In the genomic region with DNA sequence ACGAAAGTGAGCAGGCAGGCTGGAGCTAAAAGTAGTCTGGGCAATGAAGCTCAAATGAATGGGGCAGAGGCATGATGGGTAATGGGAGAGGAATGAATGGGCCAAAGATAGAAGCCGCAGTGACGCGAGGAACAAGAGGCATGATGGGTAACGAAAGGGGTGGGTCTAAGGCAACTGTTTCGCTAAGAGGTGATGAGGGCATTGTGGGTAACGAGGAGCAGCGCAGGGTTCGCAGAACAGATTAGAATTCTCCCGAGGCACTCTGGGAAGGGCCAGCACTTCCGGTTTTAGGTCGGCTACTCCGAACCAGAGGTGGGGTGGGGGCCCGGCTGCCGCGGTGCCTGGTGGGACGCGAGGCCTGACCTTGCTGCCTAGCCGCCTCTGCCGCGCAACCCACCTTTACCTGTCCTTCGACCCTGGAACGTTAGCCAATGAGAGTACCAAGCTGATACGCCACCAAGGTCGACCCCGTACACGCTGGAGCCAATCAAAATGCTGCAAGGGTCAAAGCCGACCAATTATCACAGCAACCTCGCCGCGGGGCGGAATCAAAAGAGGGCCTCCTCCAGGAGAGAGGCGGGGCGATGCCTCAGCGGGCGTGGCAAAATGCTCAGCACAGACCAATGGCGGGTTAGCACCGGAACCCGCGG, we compare ENCODE assay signal across 1 cellular context.
TF ChIP-seq lines count a peak whose summit lies in the region.

No MANE protein-coding gene starts in this region.

TF ChIP-seq in HEK293, 187 proteins besides CTCF, POLR2A, EP300 and RAD21 (continued from another document):
- TF ChIP-seq, protein P1, sequence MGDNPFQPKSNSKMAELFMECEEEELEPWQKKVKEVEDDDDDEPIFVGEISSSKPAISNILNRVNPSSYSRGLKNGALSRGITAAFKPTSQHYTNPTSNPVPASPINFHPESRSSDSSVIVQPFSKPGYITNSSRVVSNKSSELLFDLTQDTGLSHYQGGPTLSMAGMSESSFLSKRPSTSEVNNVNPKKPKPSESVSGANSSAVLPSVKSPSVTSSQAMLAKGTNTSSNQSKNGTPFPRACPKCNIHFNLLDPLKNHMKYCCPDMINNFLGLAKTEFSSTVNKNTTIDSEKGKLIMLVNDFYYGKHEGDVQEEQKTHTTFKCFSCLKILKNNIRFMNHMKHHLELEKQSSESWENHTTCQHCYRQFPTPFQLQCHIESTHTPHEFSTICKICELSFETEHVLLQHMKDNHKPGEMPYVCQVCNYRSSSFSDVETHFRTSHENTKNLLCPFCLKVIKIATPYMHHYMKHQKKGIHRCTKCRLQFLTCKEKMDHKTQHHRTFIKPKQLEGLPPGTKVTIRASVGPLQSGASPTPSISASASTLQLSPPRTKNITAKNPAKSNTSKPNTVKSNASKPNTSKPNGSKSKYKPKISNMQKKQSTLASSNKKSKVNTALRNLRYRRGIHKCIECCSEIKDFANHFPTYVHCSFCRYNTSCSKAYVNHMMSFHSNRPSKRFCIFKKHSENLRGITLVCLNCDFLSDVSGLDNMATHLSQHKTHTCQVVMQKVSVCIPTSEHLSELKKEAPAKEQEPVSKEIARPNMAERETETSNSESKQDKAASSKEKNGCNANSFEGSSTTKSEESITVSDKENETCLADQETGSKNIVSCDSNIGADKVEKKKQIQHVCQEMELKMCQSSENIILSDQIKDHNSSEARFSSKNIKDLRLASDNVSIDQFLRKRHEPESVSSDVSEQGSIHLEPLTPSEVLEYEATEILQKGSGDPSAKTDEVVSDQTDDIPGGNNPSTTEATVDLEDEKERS (tag by site-specific recombination; IDR thresholded peaks at IDR 0.05) = no peak
- TF ChIP-seq, protein P2, sequence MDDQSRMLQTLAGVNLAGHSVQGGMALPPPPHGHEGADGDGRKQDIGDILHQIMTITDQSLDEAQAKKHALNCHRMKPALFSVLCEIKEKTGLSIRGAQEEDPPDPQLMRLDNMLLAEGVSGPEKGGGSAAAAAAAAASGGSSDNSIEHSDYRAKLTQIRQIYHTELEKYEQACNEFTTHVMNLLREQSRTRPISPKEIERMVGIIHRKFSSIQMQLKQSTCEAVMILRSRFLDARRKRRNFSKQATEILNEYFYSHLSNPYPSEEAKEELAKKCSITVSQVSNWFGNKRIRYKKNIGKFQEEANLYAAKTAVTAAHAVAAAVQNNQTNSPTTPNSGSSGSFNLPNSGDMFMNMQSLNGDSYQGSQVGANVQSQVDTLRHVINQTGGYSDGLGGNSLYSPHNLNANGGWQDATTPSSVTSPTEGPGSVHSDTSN (CRISPR knock-in tag; IDR thresholded peaks at IDR 0.05) = no peak
- TF ChIP-seq, protein P3, sequence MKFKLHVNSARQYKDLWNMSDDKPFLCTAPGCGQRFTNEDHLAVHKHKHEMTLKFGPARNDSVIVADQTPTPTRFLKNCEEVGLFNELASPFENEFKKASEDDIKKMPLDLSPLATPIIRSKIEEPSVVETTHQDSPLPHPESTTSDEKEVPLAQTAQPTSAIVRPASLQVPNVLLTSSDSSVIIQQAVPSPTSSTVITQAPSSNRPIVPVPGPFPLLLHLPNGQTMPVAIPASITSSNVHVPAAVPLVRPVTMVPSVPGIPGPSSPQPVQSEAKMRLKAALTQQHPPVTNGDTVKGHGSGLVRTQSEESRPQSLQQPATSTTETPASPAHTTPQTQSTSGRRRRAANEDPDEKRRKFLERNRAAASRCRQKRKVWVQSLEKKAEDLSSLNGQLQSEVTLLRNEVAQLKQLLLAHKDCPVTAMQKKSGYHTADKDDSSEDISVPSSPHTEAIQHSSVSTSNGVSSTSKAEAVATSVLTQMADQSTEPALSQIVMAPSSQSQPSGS (tag by site-specific recombination; IDR thresholded peaks at IDR 0.05; ENCODE audit: low read depth) = peak; percentile 78
- TF ChIP-seq ZBTB7A (tag by site-specific recombination; IDR thresholded peaks at IDR 0.05; ENCODE audit: low read depth) (no peak), ZNF707 (tag by site-specific recombination; IDR thresholded peaks at IDR 0.05) (no peak), ZNF394 (tag by site-specific recombination; IDR thresholded peaks at IDR 0.05; ENCODE audit: borderline replicate concordance) (peak; percentile 91), ZNF416 (tag by site-specific recombination; IDR thresholded peaks at IDR 0.05) (no peak), ZNF112 (tag by site-specific recombination; IDR thresholded peaks at IDR 0.05) (no peak), ZNF211 (tag by site-specific recombination; IDR thresholded peaks at IDR 0.05; ENCODE audit: low read depth) (no peak), ZNF768 (tag by site-specific recombination; IDR thresholded peaks at IDR 0.05) (no peak), MZF1 (tag by site-specific recombination; IDR thresholded peaks at IDR 0.05; ENCODE audit: borderline replicate concordance) (no peak)
- TF ChIP-seq, protein P4, sequence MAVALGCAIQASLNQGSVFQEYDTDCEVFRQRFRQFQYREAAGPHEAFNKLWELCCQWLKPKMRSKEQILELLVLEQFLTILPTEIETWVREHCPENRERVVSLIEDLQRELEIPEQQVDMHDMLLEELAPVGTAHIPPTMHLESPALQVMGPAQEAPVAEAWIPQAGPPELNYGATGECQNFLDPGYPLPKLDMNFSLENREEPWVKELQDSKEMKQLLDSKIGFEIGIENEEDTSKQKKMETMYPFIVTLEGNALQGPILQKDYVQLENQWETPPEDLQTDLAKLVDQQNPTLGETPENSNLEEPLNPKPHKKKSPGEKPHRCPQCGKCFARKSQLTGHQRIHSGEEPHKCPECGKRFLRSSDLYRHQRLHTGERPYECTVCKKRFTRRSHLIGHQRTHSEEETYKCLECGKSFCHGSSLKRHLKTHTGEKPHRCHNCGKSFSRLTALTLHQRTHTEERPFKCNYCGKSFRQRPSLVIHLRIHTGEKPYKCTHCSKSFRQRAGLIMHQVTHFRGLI (tag by site-specific recombination; IDR thresholded peaks at IDR 0.05) = no peak
- TF ChIP-seq, protein P5, sequence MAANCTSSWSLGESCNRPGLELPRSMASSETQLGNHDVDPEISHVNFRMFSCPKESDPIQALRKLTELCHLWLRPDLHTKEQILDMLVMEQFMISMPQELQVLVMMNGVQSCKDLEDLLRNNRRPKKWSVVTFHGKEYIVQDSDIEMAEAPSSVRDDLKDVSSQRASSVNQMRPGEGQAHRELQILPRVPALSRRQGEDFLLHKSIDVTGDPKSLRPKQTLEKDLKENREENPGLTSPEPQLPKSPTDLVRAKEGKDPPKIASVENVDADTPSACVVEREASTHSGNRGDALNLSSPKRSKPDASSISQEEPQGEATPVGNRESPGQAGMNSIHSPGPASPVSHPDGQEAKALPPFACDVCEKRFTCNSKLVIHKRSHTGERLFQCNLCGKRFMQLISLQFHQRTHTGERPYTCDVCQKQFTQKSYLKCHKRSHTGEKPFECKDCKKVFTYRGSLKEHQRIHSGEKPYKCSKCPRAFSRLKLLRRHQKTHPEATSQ (tag by site-specific recombination; IDR thresholded peaks at IDR 0.05) = no peak
